In the genomic region with DNA sequence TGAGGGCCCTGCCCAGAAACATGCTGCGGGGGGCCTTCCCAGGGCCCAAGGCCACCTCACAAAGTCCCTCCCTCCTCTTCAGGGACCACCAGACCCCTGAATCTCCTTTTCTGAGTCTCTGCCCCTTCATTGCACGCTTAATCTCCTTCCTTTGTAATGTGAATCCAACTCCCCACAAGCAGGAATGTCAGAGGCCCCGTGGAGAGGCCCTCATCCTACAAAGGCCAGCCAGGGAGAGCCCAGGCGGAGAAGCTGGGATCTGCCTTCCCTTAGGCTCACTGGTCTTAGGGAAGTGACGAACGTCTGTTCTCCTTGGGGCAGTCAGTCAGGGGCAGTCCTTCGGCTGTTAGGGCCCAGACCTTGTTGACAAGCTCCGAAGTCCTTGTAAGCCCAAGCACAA, we compare ENCODE assay signal across 1 cellular context.
TF ChIP-seq lines count a peak whose summit lies in the region.

No MANE protein-coding gene starts in this region.

TF ChIP-seq in H1, 55 proteins besides CTCF, POLR2A, EP300 and RAD21:
- TF ChIP-seq NANOG (IDR thresholded peaks at IDR 0.05; ENCODE audit: insufficient read depth, low read depth, low read length, poor library complexity, severe bottlenecking) (peak; percentile 59), YY1 (IDR thresholded peaks at IDR 0.05; ENCODE audit: low read depth, low read length) (no peak), TEAD4 (IDR thresholded peaks at IDR 0.05; ENCODE audit: low read depth, low read length) (peak; percentile 83), POLR2AphosphoS5 (IDR thresholded peaks at IDR 0.05; ENCODE audit: low read depth, low read length) (peak; percentile 22; the same call in 1 of the 2 replicates), HDAC2 (IDR thresholded peaks at IDR 0.05; ENCODE audit: borderline replicate concordance in 1 of 2, low read depth in 2 of 2, low read length in 2 of 2) (0 out of 4 replicates have a peak, but pooled peaks of 1 of the 2 experiments have one; percentile 44), FOSL1 (IDR thresholded peaks at IDR 0.05; ENCODE audit: insufficient read depth, low read depth, low read length) (no peak), TAF1 (IDR thresholded peaks at IDR 0.05; ENCODE audit: low read depth, low read length) (peak; percentile 34; the same call in 1 of the 2 replicates), SP1 (IDR thresholded peaks at IDR 0.05; ENCODE audit: low read depth, low read length) (0 out of 2 replicates have a peak, but pooled peaks have one; percentile 56), TBP (IDR thresholded peaks at IDR 0.05; ENCODE audit: low read depth, low read length) (0 out of 2 replicates have a peak, but pooled peaks have one; percentile 18)
- TF ChIP-seq, protein P1, sequence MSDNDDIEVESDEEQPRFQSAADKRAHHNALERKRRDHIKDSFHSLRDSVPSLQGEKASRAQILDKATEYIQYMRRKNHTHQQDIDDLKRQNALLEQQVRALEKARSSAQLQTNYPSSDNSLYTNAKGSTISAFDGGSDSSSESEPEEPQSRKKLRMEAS (IDR thresholded peaks at IDR 0.05): no peak
